In the genomic region with DNA sequence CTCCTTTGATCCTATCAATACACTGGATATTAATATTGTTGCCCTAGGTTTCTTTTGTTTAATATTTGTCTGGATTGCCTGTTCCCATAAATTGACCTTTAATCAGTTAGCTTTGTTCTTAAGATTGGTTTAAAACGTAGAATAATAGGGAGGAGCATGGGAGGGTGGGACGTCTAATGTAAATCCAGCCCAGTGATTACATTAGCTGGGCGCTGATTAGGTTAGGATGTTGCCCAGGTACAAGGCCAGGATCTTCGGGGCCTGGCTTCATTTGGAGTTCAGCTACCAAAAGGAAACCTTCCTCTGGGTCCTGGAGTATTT, we compare ENCODE assay signal across 8 cellular contexts. TPM values are rescaled to one million over a fixed set of nuclear protein-coding genes. Genes with fewer than 3 reads are reported as not detected.
DNase-seq lines count a peak whose midpoint lies in the region; ATAC-seq, FAIRE-seq and TF ChIP-seq lines count a peak whose summit lies in the region.

A gene with protein sequence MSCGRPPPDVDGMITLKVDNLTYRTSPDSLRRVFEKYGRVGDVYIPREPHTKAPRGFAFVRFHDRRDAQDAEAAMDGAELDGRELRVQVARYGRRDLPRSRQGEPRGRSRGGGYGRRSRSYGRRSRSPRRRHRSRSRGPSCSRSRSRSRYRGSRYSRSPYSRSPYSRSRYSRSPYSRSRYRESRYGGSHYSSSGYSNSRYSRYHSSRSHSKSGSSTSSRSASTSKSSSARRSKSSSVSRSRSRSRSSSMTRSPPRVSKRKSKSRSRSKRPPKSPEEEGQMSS (plus strand): TSS at position 199 of the 321 bp plus-strand sequence. CDS start 308 bp downstream, outside the sequence.

- POLR2A ChIA-PET in GM12878 (lab: Charles Lee): interaction anchor here (0.6 to 11.1 kb wide), 9 partner anchors 10 to 724 kb away, joined by 3 to 139 read pairs (median 5); a partner anchor contains a TSS

- no peaks in the 10 kb centered on the region for H3K36me3 ChIP-seq in MG63
- 0 out of 4 replicates have a peak, but pooled peaks cover 0 to 4% of the 10 kb centered on the region in 2 experiments for H3K36me3 ChIP-seq in GM12878 (ENCODE audit: control insufficient read depth in 2 of 2, insufficient read depth in 2 of 2, low read length in 1 of 2)
- no peaks in the 10 kb centered on the region for H3K36me3 ChIP-seq in kidney epithelial cell (ENCODE audit: control insufficient read depth, insufficient read depth, low read length)
- no peaks in the 10 kb centered on the region for H3K36me3 ChIP-seq in subcutaneous abdominal adipose tissue (ENCODE audit: control insufficient read depth in 5 of 5, insufficient read depth in 5 of 5, low read length in 5 of 5)

- 0% methylated on average over 4 of the region's 4 CpGs for WGBS in GM12878 (ENCODE audit: insufficient coverage, insufficient replicate concordance, low lambda C conversion rate, missing lambda C conversion rate)

- no peak for TF ChIP-seq EP300 in GM12878 (IDR thresholded peaks at IDR 0.05; ENCODE audit: borderline replicate concordance in 1 of 2, control insufficient read depth in 1 of 2, low read depth in 2 of 2, low read length in 2 of 2)

- peak within 1 kb of the TSS; percentile 72 for H3K4me3 ChIP-seq in MG63
- H3K4me3 ChIP-seq in GM12878: peak within 1 kb of the TSS; percentile 99
- peak within 1 kb of the TSS; percentile 64 for H3K4me3 ChIP-seq in kidney epithelial cell (ENCODE audit: low read depth, low read length)
- H3K4me3 ChIP-seq in subcutaneous abdominal adipose tissue (ENCODE audit: low read depth in 1 of 5, low read length in 5 of 5): peak within 1 kb of the TSS; percentile 87 to 100 (median 99)

- FAIRE-seq in GM18507 (lab: Jason Lieb, UNC): peak; percentile 36
- no peak for FAIRE-seq in GM12878 (lab: Jason Lieb, UNC)

- H3K27me3 ChIP-seq in MG63: no peaks in the 10 kb centered on the region
- no peaks in the 10 kb centered on the region for H3K27me3 ChIP-seq in GM12878 (replicated peaks in 1 of 2; ENCODE audit: control insufficient read depth in 2 of 2, insufficient read depth in 2 of 2, low read length in 1 of 2)
- no peaks in the 10 kb centered on the region for H3K27me3 ChIP-seq in kidney epithelial cell (ENCODE audit: control insufficient read depth, insufficient read depth, low read length)
- no peaks in the 10 kb centered on the region for H3K27me3 ChIP-seq in subcutaneous abdominal adipose tissue (ENCODE audit: control insufficient read depth in 5 of 5, insufficient read depth in 4 of 5, low read length in 5 of 5)

- TF ChIP-seq CTCF in GM12878 (IDR thresholded peaks at IDR 0.05 in 2 of 3, conservative IDR thresholded peaks at IDR 0.05 in 1 of 3; ENCODE audit: control insufficient read depth in 2 of 3, extremely low read depth in 1 of 3, insufficient read depth in 1 of 3, low read depth in 3 of 3, low read length in 3 of 3) (no peak), kidney epithelial cell (IDR thresholded peaks at IDR 0.05; ENCODE audit: insufficient read depth, low read length, poor library complexity, severe bottlenecking) (no peak)

- H3K27ac ChIP-seq in GM12878 (ENCODE audit: control insufficient read depth, insufficient read depth) (peak within 1 kb of the TSS; percentile 75), subcutaneous abdominal adipose tissue (ENCODE audit: low read depth, low read length) (peak within 1 kb of the TSS; percentile 71)

- in situ Hi-C loops in GM12878 (cut with MboI): no loop called here

- TF ChIP-seq RAD21 in GM12878 (IDR thresholded peaks at IDR 0.05; ENCODE audit: insufficient read depth, low read depth, low read length): no peak

- no peaks in the 10 kb centered on the region for H4K20me1 ChIP-seq in GM12878 (ENCODE audit: control insufficient read depth, insufficient read depth)

- peak; percentile 62 for ATAC-seq in GM12878

- SMC1A ChIA-PET in GM12878 (lab: Charles Lee; ENCODE audit: uncharacterized antibody, unreplicated experiment): interaction anchor here (0.8 to 14.9 kb wide), 10 partner anchors 10 to 644 kb away, joined by 3 to 315 read pairs (median 20); a partner anchor contains a TSS

- H3K4me1 ChIP-seq in GM12878 (ENCODE audit: control insufficient read depth, insufficient read depth, low read length) (0 out of 2 replicates have a peak, but pooled peaks cover 3% of the 10 kb centered on the region), subcutaneous abdominal adipose tissue (ENCODE audit: control insufficient read depth in 5 of 5, insufficient read depth in 5 of 5, low read length in 5 of 5) (peaks cover 2 to 28% (median 25%) of the 10 kb centered on the region in 5 donors)

- H3K4me2 ChIP-seq in GM12878 (ENCODE audit: control insufficient read depth, insufficient read depth): peak within 1 kb of the TSS; percentile 64

- peaks cover 28% of the 10 kb centered on the region for H3K79me2 ChIP-seq in GM12878 (ENCODE audit: control insufficient read depth, insufficient read depth, low read length)

- intact Hi-C loops in GM12878 (cut with micrococcal nuclease; ENCODE audit: unreplicated experiment): loop anchor here (5.0 to 10.0 kb wide), 3 partner anchors 89 to 696 kb away; no protein-coding TSS in a partner anchor

- DNase-seq in GM18507 (ENCODE audit: extremely low spot score, insufficient read length, low read depth) (no peak), H4 (ENCODE audit: low spot score) (no peak), MG63 (no peak), GM12878 (ENCODE audit: low read depth, low spot score) (no peak), kidney epithelial cell (ENCODE audit: low read depth) (no peak), DMS114 treated with DMSO at 0.1 percent for 48 hours (lab: John Stamatoyannopoulos, UW; ENCODE audit: unreplicated experiment) (no peak)
- no peak for DNase-seq in activated CD4-positive, alpha-beta T cell treated with anti-CD3 and anti-CD28 coated beads, Interleukin-2, amount 50 U/mL, for 4 hours

- peak within 1 kb of the TSS; percentile 87 for H2AFZ ChIP-seq in GM12878 (ENCODE audit: control insufficient read depth, low read depth, low read length)

- H3K9me3 ChIP-seq in MG63: no peaks in the 10 kb centered on the region
- no peaks in the 10 kb centered on the region for H3K9me3 ChIP-seq in GM12878 (replicated peaks; ENCODE audit: control insufficient read depth, insufficient read depth, low read length)
- H3K9me3 ChIP-seq in subcutaneous abdominal adipose tissue (ENCODE audit: control insufficient read depth in 5 of 5, low read length in 5 of 5): no peaks in the 10 kb centered on the region

- TF ChIP-seq POLR2A in GM12878 (IDR thresholded peaks at IDR 0.05; ENCODE audit: low read depth, low read length): no peak

- RAD21 ChIA-PET in GM12878 (lab: Charles Lee; ENCODE audit: unreplicated experiment): interaction anchor here (1.1 to 11.8 kb wide), 10 partner anchors 11 to 649 kb away, joined by 3 to 244 read pairs (median 17); a partner anchor contains a TSS

- peak within 1 kb of the TSS; percentile 81 for H3K9ac ChIP-seq in GM12878 (ENCODE audit: control insufficient read depth, insufficient read depth, low read length)
- peak within 1 kb of the TSS; percentile 77 to 97 (median 79) for H3K9ac ChIP-seq in subcutaneous abdominal adipose tissue (ENCODE audit: low read length in 5 of 5)

- CTCF ChIA-PET in GM12878 (lab: Yijun Ruan, JAX): interaction anchor here (0.7 to 14.4 kb wide), 12 partner anchors 9 to 724 kb away, joined by 3 to 459 read pairs (median 7); a partner anchor contains a TSS

- no TSS peak for BruUV-seq in GM12878 (replicated peaks; lab: Mats Ljungman, UMichigan)

TF ChIP-seq in GM12878, 131 proteins besides CTCF, POLR2A, EP300 and RAD21:
- TF ChIP-seq POU2F2 (IDR thresholded peaks at IDR 0.05; ENCODE audit: borderline replicate concordance, low read depth, low read length): peak; percentile 28; the same call in 1 of the 3 replicates
- TF ChIP-seq ZSCAN29 (IDR thresholded peaks at IDR 0.05): no peak
- TF ChIP-seq JUND (IDR thresholded peaks at IDR 0.05; ENCODE audit: low read depth, low read length): no peak
TF ChIP-seq in GM12878: peak in this region for 1.

RNA-seq across cellular contexts. Expression of the gene that starts here (rescaled TPM):
- total RNA-seq in H4 (2014; rRNA removed; shearing (Covaris generic)): 8.0 and 24.2 TPM in 2 replicates
- total RNA-seq in MG63 (2014; rRNA removed; shearing (Covaris generic); ENCODE audit: low replicate concordance): 5.0 and 5.8 TPM in 2 replicates
- 17.1 and 17.5 TPM in 2 replicates for total RNA-seq in GM12878 (2013; cell fraction: nucleolus; rRNA removed)
- total RNA-seq in GM12878 (2014; rRNA removed) (13.2 and 14.2 TPM in 2 replicates), GM12878 (2014; rRNA removed; fragmentation: Illumina TruSeq; extraction: Trizol) (15.3 and 19.5 TPM in 2 replicates), GM12878 (2021) (28.1 and 30.1 TPM in 2 replicates), kidney epithelial cell (34.2 and 39.8 TPM in 2 replicates)
- 20.3 TPM for polyA plus RNA-seq in GM12878 (2011; ENCODE audit: low read depth)
- polyA plus RNA-seq in GM12878 (2011; rRNA removed) (41.5 and 48.3 TPM in 2 replicates), GM12878 (2014; fragmentation: Illumina TruSeq; extraction: Trizol) (29.0 and 40.5 TPM in 2 replicates), GM12878 (2014; fragmentation: Nextera tagmentation; extraction: Ambion mirVana) (10 to 100 TPM; 15.3 to 24.4 TPM), GM12878 (2014; rRNA removed) (24.8 and 25.2 TPM in 2 replicates), GM12878 (2016; fragmentation: Nextera tagmentation; extraction: Ambion mirVana) (10 to 100 TPM; 36.3 to 43.1 TPM)
- 31.9 and 35.7 TPM in 2 replicates for polyA plus RNA-seq in GM12878 (2011; cell fraction: cytosol; rRNA removed)
- 18.0 and 20.8 TPM in 2 replicates for polyA plus RNA-seq in GM12878 (2011; cell fraction: nucleus; rRNA removed)
- polyA plus RNA-seq in GM12878 (2012): 24.4 and 26.5 TPM in 2 replicates
- 30.1 and 31.2 TPM in 2 replicates for polyA minus RNA-seq in GM12878 (2011; rRNA and poly(A)+ RNA removed)
- 8.7 and 11.4 TPM in 2 replicates for polyA minus RNA-seq in GM12878 (2011; cell fraction: cytosol; rRNA and poly(A)+ RNA removed)
- polyA minus RNA-seq in GM12878 (2011; cell fraction: nucleus; rRNA and poly(A)+ RNA removed): 14.0 and 18.5 TPM in 2 replicates
